Comparison of ENCODE assay signal across 13 cellular contexts in the genomic region with DNA sequence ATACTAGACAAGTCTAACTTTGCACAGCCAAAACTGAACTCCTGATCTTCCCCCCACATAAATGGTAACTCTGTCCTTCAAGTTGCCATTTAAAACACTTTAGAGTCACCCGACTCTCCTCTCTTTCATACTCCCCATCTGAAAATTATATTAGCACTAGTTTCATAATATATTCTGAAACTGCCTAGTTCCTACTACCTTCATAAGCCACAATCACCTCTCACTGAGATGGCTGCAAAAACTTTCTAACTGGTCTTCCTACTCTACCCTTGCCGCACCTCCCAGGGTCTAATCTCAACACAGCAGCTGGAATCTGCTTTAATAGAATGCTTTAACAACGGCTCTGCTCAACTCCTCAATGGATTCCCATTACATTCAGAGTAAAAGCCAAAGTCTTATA. TPM values are rescaled to one million over a fixed set of nuclear protein-coding genes. Genes with fewer than 3 reads are reported as not detected.
DNase-seq lines count a peak whose midpoint lies in the region; ATAC-seq and TF ChIP-seq lines count a peak whose summit lies in the region.
"Had no signal": no experiment of that assay in that cellular context is flagged by ENCODE, and none has a peak within 500 bp of the region (broad histone marks: within the 10 kb centered on the region; RNA-seq: fewer than 3 reads in every experiment).

No MANE protein-coding gene starts in this region.

- CTCF ChIA-PET in GM10248 (lab: Yijun Ruan, JAX): no interaction called here

- no peaks in the 10 kb centered on the region for H3K9me3 Mint-ChIP-seq in activated naive CD4-positive, alpha-beta T cell treated with anti-CD3 and anti-CD28 coated beads, Interleukin-2, amount 50 U/mL, for 72 hours
- H3K9me3 Mint-ChIP-seq: activated CD4-positive, alpha-beta T cell treated with anti-CD3 and anti-CD28 coated beads, Interleukin-2, amount 10 ng/mL, durations not matched to agents 7 days and 5 days; nephron had no signal

- TF ChIP-seq CTCF in GM10248 (IDR thresholded peaks at IDR 0.05; ENCODE audit: control extremely low read depth, extremely low read depth, low read depth, missing control alignments): no peak

- H3K36me3 Mint-ChIP-seq in activated naive CD4-positive, alpha-beta T cell treated with anti-CD3 and anti-CD28 coated beads, Interleukin-2, amount 50 U/mL, for 72 hours: peaks cover 5 to 11% of the 10 kb centered on the region in 2 donors

- intact Hi-C loops in posterior vena cava (cut with DNase I): no loop called here

- POLR2A ChIA-PET in GM10248 (lab: Yijun Ruan, JAX): no interaction called here

- H3K27ac Mint-ChIP-seq in activated naive CD4-positive, alpha-beta T cell treated with anti-CD3 and anti-CD28 coated beads, Interleukin-2, amount 50 U/mL, for 72 hours: no peak overlapping the region
- H3K27ac Mint-ChIP-seq: activated CD4-positive, alpha-beta T cell treated with anti-CD3 and anti-CD28 coated beads, Interleukin-2, amount 10 ng/mL, durations not matched to agents 7 days and 5 days; nephron had no signal

- ATAC-seq in GM19438 (IDR thresholded peaks at IDR 0.05; ENCODE audit: low read depth, unreplicated experiment) (peak; percentile 83), HG02763 (IDR thresholded peaks at IDR 0.05; ENCODE audit: unreplicated experiment) (peak; percentile 51), HG03520 (IDR thresholded peaks at IDR 0.05; ENCODE audit: unreplicated experiment) (peak; percentile 90)
- no peak for ATAC-seq in activated naive CD4-positive, alpha-beta T cell treated with anti-CD3 and anti-CD28 coated beads, Interleukin-2, amount 50 U/mL, for 72 hours

- DNase-seq in GM10248 (ENCODE audit: extremely low spot score) (peak; percentile 28), posterior vena cava (ENCODE audit: low spot score) (no peak), HK-2 (ENCODE audit: unreplicated experiment) (no peak), CD1c-positive myeloid dendritic cell (ENCODE audit: extremely low spot score) (no peak)
- no peak for DNase-seq in activated naive CD4-positive, alpha-beta T cell treated with anti-CD3 and anti-CD28 coated beads, Interleukin-2, amount 50 U/mL, for 72 hours (ENCODE audit: low spot score in 2 of 2)
- DNase-seq: activated CD4-positive, alpha-beta T cell treated with anti-CD3 and anti-CD28 coated beads, Interleukin-2, amount 10 ng/mL, durations not matched to agents 7 days and 5 days; left lung; NCI-H2107; thyroid gland had no signal

RNA-seq across cellular contexts. Expression of a gene that starts 55.0 kb away (rescaled TPM):
- total RNA-seq in posterior vena cava: 10 to 100 TPM; 37.5 to 50.3 TPM
- total RNA-seq in activated naive CD4-positive, alpha-beta T cell treated with anti-CD3 and anti-CD28 coated beads, Interleukin-2, amount 50 U/mL, for 72 hours: 10 to 100 TPM; 28.9 to 60.2 TPM

RNA-seq across cellular contexts. Expression of a gene that starts 55.0 kb away (rescaled TPM):
- total RNA-seq in posterior vena cava: 1 to 10 TPM; 8.8 to 8.9 TPM
- 1 to 10 TPM; 3.6 to 9.5 TPM for total RNA-seq in activated naive CD4-positive, alpha-beta T cell treated with anti-CD3 and anti-CD28 coated beads, Interleukin-2, amount 50 U/mL, for 72 hours

Comparison
In these comparisons a context has a peak if more than half of its experiments do, and no peak if none do; other contexts are left out.
1. ATAC-seq: peak in GM19438 (single experiment), HG02763 (single experiment) and HG03520 (single experiment); none in activated naive CD4-positive, alpha-beta T cell treated with anti-CD3 and anti-CD28 coated beads, Interleukin-2, amount 50 U/mL, for 72 hours (0 of 2).